Comparison of ENCODE assay signal across 1 cellular context in the genomic region with DNA sequence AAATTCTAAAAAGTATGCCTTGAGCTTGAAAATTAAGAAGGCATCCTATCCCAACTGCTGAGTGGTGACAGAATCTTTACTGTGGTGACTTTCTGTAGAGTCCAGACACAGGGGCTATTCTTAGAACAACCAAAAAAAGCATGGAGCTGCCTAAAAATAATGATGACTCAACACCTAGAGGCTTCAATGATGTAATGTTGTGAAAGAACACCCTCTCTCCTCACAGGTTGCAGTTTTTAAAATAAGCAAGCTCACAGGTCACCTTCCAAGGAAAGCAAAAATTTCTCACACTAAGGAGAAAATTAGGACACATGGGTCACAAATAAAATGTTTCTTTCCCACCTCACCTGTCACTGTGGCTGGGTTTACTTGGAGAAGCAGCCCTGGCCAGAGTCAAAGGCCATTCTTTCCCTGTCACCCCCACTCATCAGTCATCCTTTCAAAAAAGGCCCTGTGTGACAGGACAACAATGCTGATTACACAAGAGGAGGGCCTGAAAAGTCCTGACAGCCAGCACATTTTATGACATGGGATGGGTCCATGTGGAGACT.
A peak's percentile ranks its signal among the peaks of the same experiment; 100 is the strongest.
TF ChIP-seq lines count a peak whose summit lies in the region.

No MANE protein-coding gene starts in this region.

TF ChIP-seq in K562, 482 proteins besides CTCF, POLR2A, EP300 and RAD21 (continued from another document and continues in another):
- TF ChIP-seq RBM17 (IDR thresholded peaks at IDR 0.05; ENCODE audit: borderline replicate concordance, low read depth, low read length) (no peak), NEUROD1 (IDR thresholded peaks at IDR 0.05; ENCODE audit: borderline replicate concordance, low read depth, low read length, partially characterized antibody) (no peak), TEAD1 (CRISPR knock-in tag; IDR thresholded peaks at IDR 0.05) (no peak), CHD4 (IDR thresholded peaks at IDR 0.05; ENCODE audit: insufficient read depth, insufficient replicate concordance, low read depth, low read length, poor library complexity, severe bottlenecking) (no peak), C11orf30 (IDR thresholded peaks at IDR 0.05; ENCODE audit: low read depth) (peak; percentile 94), SNRNP70 (optimal IDR thresholded peaks at IDR 0.05; ENCODE audit: low read depth, low read length) (no peak), SMAD3 (CRISPR knock-in tag; conservative IDR thresholded peaks at IDR 0.05) (no peak), ATF7 (IDR thresholded peaks at IDR 0.05) (peak; percentile 92), FOXJ2 (tag; IDR thresholded peaks at IDR 0.05) (0 out of 2 replicates have a peak, but pooled peaks have one; percentile 43), XRCC5 (IDR thresholded peaks at IDR 0.05; ENCODE audit: low read depth, low read length) (no peak), TAF1 (IDR thresholded peaks at IDR 0.05; ENCODE audit: control insufficient read depth, extremely low read depth, insufficient read depth, low read length, severe bottlenecking) (no peak), GATA2 (CRISPR knock-in tag; IDR thresholded peaks at IDR 0.05) (no peak), TOE1 (IDR thresholded peaks at IDR 0.05; ENCODE audit: borderline replicate concordance) (no peak), TOE1 (CRISPR knock-in tag; IDR thresholded peaks at IDR 0.05; ENCODE audit: borderline replicate concordance, low read depth) (no peak), ZNF232 (CRISPR knock-in tag; IDR thresholded peaks at IDR 0.05) (no peak), ZZZ3 (IDR thresholded peaks at IDR 0.05) (no peak), GABPA (tag; conservative IDR thresholded peaks at IDR 0.05; ENCODE audit: low read depth) (no peak), AFF4 (CRISPR knock-in tag; IDR thresholded peaks at IDR 0.05) (no peak), PRPF4 (IDR thresholded peaks at IDR 0.05; ENCODE audit: insufficient read depth, low read depth, low read length, poor library complexity, severe bottlenecking) (no peak), ZNF311 (CRISPR knock-in tag; IDR thresholded peaks at IDR 0.05) (no peak), GATAD2A (IDR thresholded peaks at IDR 0.05) (no peak), FIP1L1 (IDR thresholded peaks at IDR 0.05; ENCODE audit: low read depth, low read length, poor library complexity, severe bottlenecking) (no peak), ZNF57 (CRISPR knock-in tag; IDR thresholded peaks at IDR 0.05) (no peak), RBBP5 (IDR thresholded peaks at IDR 0.05; ENCODE audit: borderline replicate concordance, insufficient read depth, low read length, poor library complexity, severe bottlenecking) (no peak), MCM3 (IDR thresholded peaks at IDR 0.05) (no peak), RBFOX2 (IDR thresholded peaks at IDR 0.05; ENCODE audit: low read depth, low read length) (no peak), SP1 (CRISPR knock-in tag; IDR thresholded peaks at IDR 0.05) (no peak), ZNF408 (CRISPR knock-in tag; IDR thresholded peaks at IDR 0.05; ENCODE audit: low read depth) (no peak), NCOR1 (IDR thresholded peaks at IDR 0.05) (0 out of 2 replicates have a peak, but pooled peaks have one; percentile 8), KDM5B (IDR thresholded peaks at IDR 0.05; ENCODE audit: insufficient replicate concordance, low read depth, low read length) (no peak), ZBTB1 (CRISPR knock-in tag; IDR thresholded peaks at IDR 0.05; ENCODE audit: borderline replicate concordance, low read depth) (no peak), TCF7 (IDR thresholded peaks at IDR 0.05; ENCODE audit: borderline replicate concordance) (no peak), HSF4 (CRISPR knock-in tag; IDR thresholded peaks at IDR 0.05; ENCODE audit: borderline replicate concordance) (no peak), CAMTA2 (CRISPR knock-in tag; conservative IDR thresholded peaks at IDR 0.05) (no peak)
- TF ChIP-seq, protein P1, sequence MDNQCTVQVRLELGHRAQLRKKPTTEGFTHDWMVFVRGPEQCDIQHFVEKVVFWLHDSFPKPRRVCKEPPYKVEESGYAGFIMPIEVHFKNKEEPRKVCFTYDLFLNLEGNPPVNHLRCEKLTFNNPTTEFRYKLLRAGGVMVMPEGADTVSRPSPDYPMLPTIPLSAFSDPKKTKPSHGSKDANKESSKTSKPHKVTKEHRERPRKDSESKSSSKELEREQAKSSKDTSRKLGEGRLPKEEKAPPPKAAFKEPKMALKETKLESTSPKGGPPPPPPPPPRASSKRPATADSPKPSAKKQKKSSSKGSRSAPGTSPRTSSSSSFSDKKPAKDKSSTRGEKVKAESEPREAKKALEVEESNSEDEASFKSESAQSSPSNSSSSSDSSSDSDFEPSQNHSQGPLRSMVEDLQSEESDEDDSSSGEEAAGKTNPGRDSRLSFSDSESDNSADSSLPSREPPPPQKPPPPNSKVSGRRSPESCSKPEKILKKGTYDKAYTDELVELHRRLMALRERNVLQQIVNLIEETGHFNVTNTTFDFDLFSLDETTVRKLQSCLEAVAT (IDR thresholded peaks at IDR 0.05), result no peak
- TF ChIP-seq, protein P2, sequence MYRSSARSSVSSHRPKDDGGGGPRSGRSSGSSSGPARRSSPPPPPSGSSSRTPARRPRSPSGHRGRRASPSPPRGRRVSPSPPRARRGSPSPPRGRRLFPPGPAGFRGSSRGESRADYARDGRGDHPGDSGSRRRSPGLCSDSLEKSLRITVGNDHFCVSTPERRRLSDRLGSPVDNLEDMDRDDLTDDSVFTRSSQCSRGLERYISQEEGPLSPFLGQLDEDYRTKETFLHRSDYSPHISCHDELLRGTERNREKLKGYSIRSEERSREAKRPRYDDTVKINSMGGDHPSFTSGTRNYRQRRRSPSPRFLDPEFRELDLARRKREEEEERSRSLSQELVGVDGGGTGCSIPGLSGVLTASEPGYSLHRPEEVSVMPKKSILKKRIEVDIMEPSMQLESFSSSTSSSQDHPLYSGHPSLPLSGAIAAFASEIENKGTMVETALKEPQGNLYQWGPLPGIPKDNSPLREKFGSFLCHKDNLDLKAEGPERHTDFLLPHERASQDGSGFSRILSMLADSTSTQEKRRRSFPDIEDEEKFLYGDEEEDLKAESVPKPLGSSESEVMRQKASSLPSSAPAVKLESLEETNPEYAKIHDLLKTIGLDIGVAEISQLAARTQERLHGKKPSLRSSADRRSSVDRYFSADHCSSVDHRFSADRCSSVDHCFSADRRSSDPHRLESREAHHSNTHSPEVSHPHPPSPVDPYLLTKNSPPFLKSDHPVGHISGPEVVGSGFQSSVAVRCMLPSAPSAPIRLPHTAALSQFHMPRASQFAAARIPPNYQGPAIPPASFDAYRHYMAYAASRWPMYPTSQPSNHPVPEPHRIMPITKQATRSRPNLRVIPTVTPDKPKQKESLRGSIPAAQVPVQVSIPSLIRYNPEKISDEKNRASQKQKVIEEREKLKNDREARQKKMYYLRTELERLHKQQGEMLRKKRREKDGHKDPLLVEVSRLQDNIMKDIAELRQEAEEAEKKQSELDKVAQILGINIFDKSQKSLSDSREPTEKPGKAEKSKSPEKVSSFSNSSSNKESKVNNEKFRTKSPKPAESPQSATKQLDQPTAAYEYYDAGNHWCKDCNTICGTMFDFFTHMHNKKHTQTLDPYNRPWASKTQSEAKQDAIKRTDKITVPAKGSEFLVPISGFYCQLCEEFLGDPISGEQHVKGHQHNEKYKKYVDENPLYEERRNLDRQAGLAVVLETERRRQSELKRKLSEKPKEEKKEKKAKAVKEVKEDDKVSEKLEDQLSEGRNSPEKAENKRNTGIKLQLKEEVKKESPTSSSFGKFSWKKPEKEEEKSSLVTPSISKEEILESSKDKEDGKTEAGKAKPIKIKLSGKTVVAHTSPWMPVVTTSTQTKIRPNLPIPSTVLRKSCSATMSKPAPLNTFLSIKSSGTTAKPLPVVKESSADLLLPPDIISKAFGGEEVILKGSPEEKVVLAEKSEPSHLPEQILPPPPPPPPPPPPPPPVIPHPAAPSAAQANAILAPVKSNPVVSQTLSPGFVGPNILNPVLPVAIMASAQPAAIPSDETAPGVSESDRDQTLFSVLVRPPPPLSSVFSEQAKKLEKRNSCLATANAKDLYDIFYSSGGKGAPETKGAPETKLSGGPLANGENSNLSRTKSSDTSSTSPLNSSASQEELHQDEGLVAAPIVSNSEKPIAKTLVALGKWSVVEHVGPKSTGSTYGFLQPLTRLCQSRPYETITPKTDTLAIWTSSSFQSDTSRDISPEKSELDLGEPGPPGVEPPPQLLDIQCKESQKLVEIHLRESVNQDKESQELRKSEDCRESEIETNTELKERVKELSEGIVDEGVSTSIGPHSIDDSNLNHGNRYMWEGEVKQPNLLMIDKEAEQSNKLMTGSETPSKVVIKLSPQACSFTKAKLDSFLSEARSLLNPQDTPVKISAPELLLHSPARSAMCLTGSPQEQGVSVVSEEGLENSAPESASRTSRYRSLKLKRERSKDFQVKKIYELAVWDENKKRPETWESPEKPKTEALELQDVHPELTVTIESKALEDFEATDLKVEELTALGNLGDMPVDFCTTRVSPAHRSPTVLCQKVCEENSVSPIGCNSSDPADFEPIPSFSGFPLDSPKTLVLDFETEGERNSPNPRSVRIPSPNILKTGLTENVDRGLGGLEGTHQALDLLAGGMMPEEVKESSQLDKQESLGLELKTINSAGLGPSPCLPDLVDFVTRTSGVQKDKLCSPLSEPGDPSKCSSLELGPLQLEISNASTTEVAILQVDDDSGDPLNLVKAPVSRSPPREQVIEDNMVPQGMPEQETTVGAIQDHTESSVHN (IDR thresholded peaks at IDR 0.05; ENCODE audit: borderline replicate concordance in 1 of 2, low read depth in 1 of 2), result peak in 1 of 2 experiments; percentile 68; a peak in 1 of 4 replicates
- TF ChIP-seq, protein P3, sequence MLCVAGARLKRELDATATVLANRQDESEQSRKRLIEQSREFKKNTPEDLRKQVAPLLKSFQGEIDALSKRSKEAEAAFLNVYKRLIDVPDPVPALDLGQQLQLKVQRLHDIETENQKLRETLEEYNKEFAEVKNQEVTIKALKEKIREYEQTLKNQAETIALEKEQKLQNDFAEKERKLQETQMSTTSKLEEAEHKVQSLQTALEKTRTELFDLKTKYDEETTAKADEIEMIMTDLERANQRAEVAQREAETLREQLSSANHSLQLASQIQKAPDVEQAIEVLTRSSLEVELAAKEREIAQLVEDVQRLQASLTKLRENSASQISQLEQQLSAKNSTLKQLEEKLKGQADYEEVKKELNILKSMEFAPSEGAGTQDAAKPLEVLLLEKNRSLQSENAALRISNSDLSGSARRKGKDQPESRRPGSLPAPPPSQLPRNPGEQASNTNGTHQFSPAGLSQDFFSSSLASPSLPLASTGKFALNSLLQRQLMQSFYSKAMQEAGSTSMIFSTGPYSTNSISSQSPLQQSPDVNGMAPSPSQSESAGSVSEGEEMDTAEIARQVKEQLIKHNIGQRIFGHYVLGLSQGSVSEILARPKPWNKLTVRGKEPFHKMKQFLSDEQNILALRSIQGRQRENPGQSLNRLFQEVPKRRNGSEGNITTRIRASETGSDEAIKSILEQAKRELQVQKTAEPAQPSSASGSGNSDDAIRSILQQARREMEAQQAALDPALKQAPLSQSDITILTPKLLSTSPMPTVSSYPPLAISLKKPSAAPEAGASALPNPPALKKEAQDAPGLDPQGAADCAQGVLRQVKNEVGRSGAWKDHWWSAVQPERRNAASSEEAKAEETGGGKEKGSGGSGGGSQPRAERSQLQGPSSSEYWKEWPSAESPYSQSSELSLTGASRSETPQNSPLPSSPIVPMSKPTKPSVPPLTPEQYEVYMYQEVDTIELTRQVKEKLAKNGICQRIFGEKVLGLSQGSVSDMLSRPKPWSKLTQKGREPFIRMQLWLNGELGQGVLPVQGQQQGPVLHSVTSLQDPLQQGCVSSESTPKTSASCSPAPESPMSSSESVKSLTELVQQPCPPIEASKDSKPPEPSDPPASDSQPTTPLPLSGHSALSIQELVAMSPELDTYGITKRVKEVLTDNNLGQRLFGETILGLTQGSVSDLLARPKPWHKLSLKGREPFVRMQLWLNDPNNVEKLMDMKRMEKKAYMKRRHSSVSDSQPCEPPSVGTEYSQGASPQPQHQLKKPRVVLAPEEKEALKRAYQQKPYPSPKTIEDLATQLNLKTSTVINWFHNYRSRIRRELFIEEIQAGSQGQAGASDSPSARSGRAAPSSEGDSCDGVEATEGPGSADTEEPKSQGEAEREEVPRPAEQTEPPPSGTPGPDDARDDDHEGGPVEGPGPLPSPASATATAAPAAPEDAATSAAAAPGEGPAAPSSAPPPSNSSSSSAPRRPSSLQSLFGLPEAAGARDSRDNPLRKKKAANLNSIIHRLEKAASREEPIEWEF (CRISPR knock-in tag; IDR thresholded peaks at IDR 0.05), result no peak
- TF ChIP-seq, protein P4, sequence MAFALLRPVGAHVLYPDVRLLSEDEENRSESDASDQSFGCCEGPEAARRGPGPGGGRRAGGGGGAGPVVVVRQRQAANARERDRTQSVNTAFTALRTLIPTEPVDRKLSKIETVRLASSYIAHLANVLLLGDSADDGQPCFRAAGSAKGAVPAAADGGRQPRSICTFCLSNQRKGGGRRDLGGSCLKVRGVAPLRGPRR (CRISPR knock-in tag; IDR thresholded peaks at IDR 0.05), result no peak
- TF ChIP-seq, protein P5, sequence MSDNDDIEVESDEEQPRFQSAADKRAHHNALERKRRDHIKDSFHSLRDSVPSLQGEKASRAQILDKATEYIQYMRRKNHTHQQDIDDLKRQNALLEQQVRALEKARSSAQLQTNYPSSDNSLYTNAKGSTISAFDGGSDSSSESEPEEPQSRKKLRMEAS (CRISPR knock-in tag; IDR thresholded peaks at IDR 0.05), result no peak
